Comparison of ENCODE assay signal across 8 cellular contexts in genomic region chr1:67532452-67533216, GRCh38.
DNase-seq lines count a peak whose midpoint lies in the region; ATAC-seq and TF ChIP-seq lines count a peak whose summit lies in the region.

No MANE protein-coding gene starts in this region.

- TF ChIP-seq CTCF in IMR-90 (conservative IDR thresholded peaks at IDR 0.05; ENCODE audit: low read depth, low read length) (peak; percentile 72), thyroid gland (IDR thresholded peaks at IDR 0.05) (peak in 5 of 6 experiments; percentile 68 to 86 (median 83))

- H3K9me1 ChIP-seq in IMR-90 (ENCODE audit: insufficient read depth, low read length): no peaks in the 10 kb centered on the region

- H4K8ac ChIP-seq in IMR-90 (ENCODE audit: low read depth in 2 of 2, low read length in 2 of 2): no peak overlapping the region

- no peak for TF ChIP-seq POLR2A in IMR-90 (IDR thresholded peaks at IDR 0.05; ENCODE audit: low read depth, low read length)
- TF ChIP-seq POLR2A in thyroid gland (IDR thresholded peaks at IDR 0.05): no peak

- no peak overlapping the region for H2AFZ ChIP-seq in IMR-90 (replicated peaks; ENCODE audit: low read length, poor library complexity)

- no peak overlapping the region for H3K23ac ChIP-seq in IMR-90 (ENCODE audit: low read depth, low read length)

- H4K20me1 ChIP-seq in IMR-90 (ENCODE audit: insufficient read depth, low read length): no peaks in the 10 kb centered on the region

- no TSS peak for BruUV-seq in IMR-90 (replicated peaks; lab: Mats Ljungman, UMichigan)

- H3K14ac ChIP-seq in IMR-90 (replicated peaks; ENCODE audit: low read depth, low read length): no peak overlapping the region

- no peak overlapping the region for H2AK9ac ChIP-seq in IMR-90 (replicated peaks; ENCODE audit: low read depth, low read length, poor library complexity)

- intact Hi-C loops in IMR-90 (cut with micrococcal nuclease) (loop anchor here (1.0 to 5.0 kb wide), 3 partner anchors 228 to 579 kb away; no protein-coding TSS in a partner anchor), thyroid gland (cut with DNase I) (loop anchor here (10.0 kb wide), 1 partner anchor 302 kb away; the partner anchor contains the start of gene GNG12)

- peaks cover 2% of the 10 kb centered on the region; the same call in 1 of the 2 replicates for H3K4me1 ChIP-seq in IMR-90 (ENCODE audit: control insufficient read depth, insufficient read depth, low read length)
- H3K4me1 ChIP-seq in thyroid gland: peaks cover 20 to 31% of the 10 kb centered on the region in 2 donors

- no peak overlapping the region for H3K9ac ChIP-seq in IMR-90 (ENCODE audit: low read depth, low read length)

- no peak overlapping the region for H2BK5ac ChIP-seq in IMR-90 (ENCODE audit: low read depth, low read length, poor library complexity, severe bottlenecking)

- H2AK5ac ChIP-seq in IMR-90 (ENCODE audit: low read depth, low read length): no peak overlapping the region

- H3K36me3 ChIP-seq in IMR-90 (ENCODE audit: control insufficient read depth, insufficient read depth, low read length): no peaks in the 10 kb centered on the region
- no peaks in the 10 kb centered on the region for H3K36me3 ChIP-seq in thyroid gland

- H3K56ac ChIP-seq in IMR-90 (ENCODE audit: extremely low read depth, insufficient read depth, low read length): no peak overlapping the region

- H3K18ac ChIP-seq in IMR-90 (ENCODE audit: low read depth, low read length): no peak overlapping the region

- CTCF ChIA-PET in IMR-90 (lab: Yijun Ruan, JAX): interaction anchor here (0.6 to 1.9 kb wide), 8 partner anchors 188 to 910 kb away, joined by 3 to 23 read pairs (median 3); no protein-coding TSS in a partner anchor

- H3K4me2 ChIP-seq in IMR-90 (ENCODE audit: low read depth, low read length): no peak overlapping the region

- peak; percentile 80 for TF ChIP-seq RAD21 in IMR-90 (IDR thresholded peaks at IDR 0.05; ENCODE audit: low read length)

- no peak overlapping the region for H2BK20ac ChIP-seq in IMR-90 (ENCODE audit: low read depth, low read length)

- no peaks in the 10 kb centered on the region for H3K79me1 ChIP-seq in IMR-90 (ENCODE audit: low read depth in 1 of 2, low read length in 2 of 2)

- H3K27ac ChIP-seq in IMR-90 (ENCODE audit: insufficient read depth, low read length): no peak overlapping the region
- H3K27ac ChIP-seq in thyroid gland: no peak overlapping the region

- in situ Hi-C loops in IMR-90 (cut with MboI; ENCODE audit: low sequenced_read_pairs): loop anchor here (10.0 to 25.0 kb wide), 2 partner anchors 312 to 830 kb away; no protein-coding TSS in a partner anchor

- no peaks in the 10 kb centered on the region for H3K27me3 ChIP-seq in IMR-90 (ENCODE audit: control insufficient read depth, insufficient read depth, low read length)
- H3K27me3 ChIP-seq in thyroid gland: no peaks in the 10 kb centered on the region

- H4K5ac ChIP-seq in IMR-90 (ENCODE audit: low read depth, low read length): no peak overlapping the region

- H3K9me3 ChIP-seq in IMR-90 (ENCODE audit: control insufficient read depth, insufficient read depth, low read length): no peaks in the 10 kb centered on the region
- no peaks in the 10 kb centered on the region for H3K9me3 ChIP-seq in thyroid gland

- POLR2A ChIA-PET in IMR-90 (lab: Charles Lee; ENCODE audit: unreplicated experiment): interaction anchor here (1.1 kb wide), 1 partner anchor 152 kb away, joined by 4 read pairs; the partner anchor contains the start of gene GADD45A

- WGBS in IMR-90 (ENCODE audit: extremely low coverage in 2 of 2, insufficient read length in 1 of 2), 2 experiments: 97% methylated on average over 3 of the region's 7 CpGs; no CpG with 5 or more reads in 1 of the 2 experiments
- 76 to 77% methylated on average over 7 of the region's 7 CpGs for WGBS in thyroid gland, 2 donors

- H2BK15ac ChIP-seq in IMR-90 (ENCODE audit: low read depth, low read length): no peak overlapping the region

- H3K4me3 ChIP-seq in IMR-90 (ENCODE audit: insufficient read depth, low read depth, low read length) (no peak overlapping the region), thyroid gland (replicated peaks in 1 of 3) (no peak overlapping the region)

- ATAC-seq in GM19455 (IDR thresholded peaks at IDR 0.05; ENCODE audit: unreplicated experiment) (peak; percentile 71), IMR-90 (ENCODE audit: low read depth) (peak; percentile 87)

- no peak overlapping the region for H4K91ac ChIP-seq in IMR-90 (ENCODE audit: insufficient read depth, low read depth, low read length)

- H3K4ac ChIP-seq in IMR-90 (ENCODE audit: low read depth, low read length): no peak overlapping the region

- dilution Hi-C loops in IMR-90 (cut with HindIII; ENCODE audit: low sequenced_read_pairs, unreplicated experiment): no loop called here

- DNase-seq in DMS 273 (lab: John Stamatoyannopoulos, UW; ENCODE audit: unreplicated experiment): peak; percentile 85
- peak; percentile 91 for DNase-seq in IMR-90
- DNase-seq in NOMO-1 treated with DMSO at 0.1 percent for 48 hours (lab: John Stamatoyannopoulos, UW; ENCODE audit: unreplicated experiment): peak; percentile 24
- peak; percentile 2 for DNase-seq in central memory CD4-positive, alpha-beta T cell
- DNase-seq in kidney tubule cell (ENCODE audit: low spot score): peak; percentile 82
- peak; percentile 48 to 49 for DNase-seq in thyroid gland
- DNase-seq in GOT3 (lab: John Stamatoyannopoulos, UW): no peak

- H2BK120ac ChIP-seq in IMR-90 (ENCODE audit: low read depth, low read length): no peak overlapping the region

TF ChIP-seq in IMR-90, 13 proteins besides CTCF, POLR2A, EP300 and RAD21:
- TF ChIP-seq CHD1 (IDR thresholded peaks at IDR 0.05; ENCODE audit: low read depth, low read length): no peak
- TF ChIP-seq FOS (IDR thresholded peaks at IDR 0.05; ENCODE audit: low read depth, low read length): no peak
- TF ChIP-seq CEBPB (IDR thresholded peaks at IDR 0.05; ENCODE audit: low read depth, low read length): no peak
- no peak for TF ChIP-seq MXI1 (IDR thresholded peaks at IDR 0.05; ENCODE audit: borderline replicate concordance, low read depth, low read length)
- no peak for TF ChIP-seq RCOR1 (IDR thresholded peaks at IDR 0.05; ENCODE audit: insufficient replicate concordance, low read length)
- peak; percentile 85 for TF ChIP-seq SMC3 (IDR thresholded peaks at IDR 0.05; ENCODE audit: low read depth, low read length)
- TF ChIP-seq NFE2L2 (IDR thresholded peaks at IDR 0.05; ENCODE audit: low read depth, low read length): no peak
